1 cellular context compared by ENCODE assay signal in genomic region chr1:37515185-37516034, GRCh38.
TF ChIP-seq lines count a peak whose summit lies in the region.

No MANE protein-coding gene starts in this region.

TF ChIP-seq in HepG2, 621 proteins besides CTCF, POLR2A, EP300 and RAD21 (continued from another document and continues in another):
- TF ChIP-seq, protein P1, sequence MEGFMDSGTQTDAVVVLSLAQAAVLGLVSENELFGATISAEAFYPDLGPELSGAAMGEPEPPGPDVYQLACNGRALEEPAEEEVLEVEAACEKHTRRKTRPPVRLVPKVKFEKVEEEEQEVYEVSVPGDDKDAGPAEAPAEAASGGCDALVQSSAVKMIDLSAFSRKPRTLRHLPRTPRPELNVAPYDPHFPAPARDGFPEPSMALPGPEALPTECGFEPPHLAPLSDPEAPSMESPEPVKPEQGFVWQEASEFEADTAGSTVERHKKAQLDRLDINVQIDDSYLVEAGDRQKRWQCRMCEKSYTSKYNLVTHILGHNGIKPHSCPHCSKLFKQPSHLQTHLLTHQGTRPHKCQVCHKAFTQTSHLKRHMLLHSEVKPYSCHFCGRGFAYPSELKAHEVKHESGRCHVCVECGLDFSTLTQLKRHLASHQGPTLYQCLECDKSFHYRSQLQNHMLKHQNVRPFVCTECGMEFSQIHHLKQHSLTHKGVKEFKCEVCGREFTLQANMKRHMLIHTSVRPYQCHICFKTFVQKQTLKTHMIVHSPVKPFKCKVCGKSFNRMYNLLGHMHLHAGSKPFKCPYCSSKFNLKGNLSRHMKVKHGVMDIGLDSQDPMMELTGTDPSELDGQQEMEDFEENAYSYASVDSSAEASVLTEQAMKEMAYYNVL (CRISPR knock-in tag; IDR thresholded peaks at IDR 0.05; ENCODE audit: borderline replicate concordance): 0 out of 2 replicates have a peak, but pooled peaks have one; percentile 4
- no peak; the same call in 1 of the 2 replicates for TF ChIP-seq DMAP1 (CRISPR knock-in tag; IDR thresholded peaks at IDR 0.05)
- no peak for TF ChIP-seq ELF1 (CRISPR knock-in tag; IDR thresholded peaks at IDR 0.05)
- no peak for TF ChIP-seq SALL1 (CRISPR knock-in tag; IDR thresholded peaks at IDR 0.05)
- no peak for TF ChIP-seq HNF1A (IDR thresholded peaks at IDR 0.05; ENCODE audit: low read depth)
- TF ChIP-seq HNF1A (CRISPR knock-in tag; IDR thresholded peaks at IDR 0.05; ENCODE audit: borderline replicate concordance): no peak
- no peak for TF ChIP-seq ADNP (CRISPR knock-in tag; IDR thresholded peaks at IDR 0.05)
- no peak for TF ChIP-seq ZNF577 (CRISPR knock-in tag; IDR thresholded peaks at IDR 0.05; ENCODE audit: borderline replicate concordance, low read depth)
- no peak for TF ChIP-seq ELK4 (CRISPR knock-in tag; IDR thresholded peaks at IDR 0.05; ENCODE audit: borderline replicate concordance)
- 0 out of 2 replicates have a peak, but pooled peaks have one; percentile 24 for TF ChIP-seq ZNF350 (CRISPR knock-in tag; IDR thresholded peaks at IDR 0.05; ENCODE audit: borderline replicate concordance, low read depth)
- no peak for TF ChIP-seq ZNF230 (CRISPR knock-in tag; IDR thresholded peaks at IDR 0.05)
- no peak for TF ChIP-seq ZNF850 (CRISPR knock-in tag; conservative IDR thresholded peaks at IDR 0.05)
- TF ChIP-seq ASH2L (IDR thresholded peaks at IDR 0.05; ENCODE audit: insufficient read length, low read depth, low read length): no peak
- TF ChIP-seq, protein P2, sequence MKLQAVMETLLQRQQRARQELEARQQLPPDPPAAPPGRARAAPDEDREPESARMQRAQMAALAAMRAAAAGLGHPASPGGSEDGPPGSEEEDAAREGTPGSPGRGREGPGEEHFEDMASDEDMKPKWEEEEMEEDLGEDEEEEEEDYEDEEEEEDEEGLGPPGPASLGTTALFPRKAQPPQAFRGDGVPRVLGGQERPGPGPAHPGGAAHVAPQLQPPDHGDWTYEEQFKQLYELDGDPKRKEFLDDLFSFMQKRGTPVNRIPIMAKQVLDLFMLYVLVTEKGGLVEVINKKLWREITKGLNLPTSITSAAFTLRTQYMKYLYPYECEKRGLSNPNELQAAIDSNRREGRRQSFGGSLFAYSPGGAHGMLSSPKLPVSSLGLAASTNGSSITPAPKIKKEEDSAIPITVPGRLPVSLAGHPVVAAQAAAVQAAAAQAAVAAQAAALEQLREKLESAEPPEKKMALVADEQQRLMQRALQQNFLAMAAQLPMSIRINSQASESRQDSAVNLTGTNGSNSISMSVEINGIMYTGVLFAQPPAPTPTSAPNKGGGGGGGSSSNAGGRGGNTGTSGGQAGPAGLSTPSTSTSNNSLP (IDR thresholded peaks at IDR 0.05; ENCODE audit: low read depth, low read length): no peak
- no peak for TF ChIP-seq ZNF367 (CRISPR knock-in tag; IDR thresholded peaks at IDR 0.05; ENCODE audit: borderline replicate concordance)
- TF ChIP-seq ZFP82 (CRISPR knock-in tag; IDR thresholded peaks at IDR 0.05; ENCODE audit: borderline replicate concordance): no peak
- no peak for TF ChIP-seq MTA3 (CRISPR knock-in tag; IDR thresholded peaks at IDR 0.05)
- TF ChIP-seq ZMAT3 (CRISPR knock-in tag; conservative IDR thresholded peaks at IDR 0.05): 0 out of 2 replicates have a peak, but pooled peaks have one; percentile 7
- no peak for TF ChIP-seq MLX (CRISPR knock-in tag; IDR thresholded peaks at IDR 0.05)
- 0 out of 2 replicates have a peak, but pooled peaks have one; percentile 13 for TF ChIP-seq ZKSCAN1 (IDR thresholded peaks at IDR 0.05; ENCODE audit: low read length)
- no peak for TF ChIP-seq ZNF570 (CRISPR knock-in tag; IDR thresholded peaks at IDR 0.05; ENCODE audit: borderline replicate concordance)
- TF ChIP-seq ETV5 (CRISPR knock-in tag; IDR thresholded peaks at IDR 0.05; ENCODE audit: borderline replicate concordance): no peak
- TF ChIP-seq KDM5A (IDR thresholded peaks at IDR 0.05; ENCODE audit: borderline replicate concordance, low read length): no peak
- TF ChIP-seq SRF (IDR thresholded peaks at IDR 0.05; ENCODE audit: low read depth, low read length): no peak
- TF ChIP-seq ZBTB14 (CRISPR knock-in tag; IDR thresholded peaks at IDR 0.05): no peak
- TF ChIP-seq SMYD3 (CRISPR knock-in tag; IDR thresholded peaks at IDR 0.05): 0 out of 2 replicates have a peak, but pooled peaks have one; percentile 55
- no peak for TF ChIP-seq SMAD3 (CRISPR knock-in tag; IDR thresholded peaks at IDR 0.05)
- TF ChIP-seq ARNT2 (CRISPR knock-in tag; IDR thresholded peaks at IDR 0.05; ENCODE audit: low read depth): 0 out of 2 replicates have a peak, but pooled peaks have one; percentile 30
- 0 out of 2 replicates have a peak, but pooled peaks have one; percentile 4 for TF ChIP-seq ZNF362 (CRISPR knock-in tag; IDR thresholded peaks at IDR 0.05; ENCODE audit: borderline replicate concordance)
- no peak for TF ChIP-seq RARA (CRISPR knock-in tag; IDR thresholded peaks at IDR 0.05)
- TF ChIP-seq, protein P3, sequence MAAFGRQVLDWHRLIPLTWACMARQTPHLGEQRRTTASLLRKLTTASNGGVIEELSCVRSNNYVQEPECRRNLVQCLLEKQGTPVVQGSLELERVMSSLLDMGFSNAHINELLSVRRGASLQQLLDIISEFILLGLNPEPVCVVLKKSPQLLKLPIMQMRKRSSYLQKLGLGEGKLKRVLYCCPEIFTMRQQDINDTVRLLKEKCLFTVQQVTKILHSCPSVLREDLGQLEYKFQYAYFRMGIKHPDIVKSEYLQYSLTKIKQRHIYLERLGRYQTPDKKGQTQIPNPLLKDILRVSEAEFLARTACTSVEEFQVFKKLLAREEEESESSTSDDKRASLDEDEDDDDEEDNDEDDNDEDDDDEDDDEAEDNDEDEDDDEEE (CRISPR knock-in tag; IDR thresholded peaks at IDR 0.05): no peak; the same call in 1 of the 2 replicates
- TF ChIP-seq ZNF180 (CRISPR knock-in tag; IDR thresholded peaks at IDR 0.05; ENCODE audit: borderline replicate concordance, low read depth): no peak
- TF ChIP-seq FOXO4 (CRISPR knock-in tag; conservative IDR thresholded peaks at IDR 0.05): no peak
- no peak for TF ChIP-seq ZNF44 (CRISPR knock-in tag; IDR thresholded peaks at IDR 0.05)
- no peak for TF ChIP-seq THAP8 (CRISPR knock-in tag; IDR thresholded peaks at IDR 0.05; ENCODE audit: borderline replicate concordance)
- no peak for TF ChIP-seq ZNF460 (CRISPR knock-in tag; IDR thresholded peaks at IDR 0.05; ENCODE audit: borderline replicate concordance)
- TF ChIP-seq KDM4B (CRISPR knock-in tag; IDR thresholded peaks at IDR 0.05): no peak
- no peak for TF ChIP-seq ZNF703 (CRISPR knock-in tag; IDR thresholded peaks at IDR 0.05; ENCODE audit: borderline replicate concordance)
- TF ChIP-seq ZBTB33 (CRISPR knock-in tag; IDR thresholded peaks at IDR 0.05): no peak
- TF ChIP-seq, protein P4, sequence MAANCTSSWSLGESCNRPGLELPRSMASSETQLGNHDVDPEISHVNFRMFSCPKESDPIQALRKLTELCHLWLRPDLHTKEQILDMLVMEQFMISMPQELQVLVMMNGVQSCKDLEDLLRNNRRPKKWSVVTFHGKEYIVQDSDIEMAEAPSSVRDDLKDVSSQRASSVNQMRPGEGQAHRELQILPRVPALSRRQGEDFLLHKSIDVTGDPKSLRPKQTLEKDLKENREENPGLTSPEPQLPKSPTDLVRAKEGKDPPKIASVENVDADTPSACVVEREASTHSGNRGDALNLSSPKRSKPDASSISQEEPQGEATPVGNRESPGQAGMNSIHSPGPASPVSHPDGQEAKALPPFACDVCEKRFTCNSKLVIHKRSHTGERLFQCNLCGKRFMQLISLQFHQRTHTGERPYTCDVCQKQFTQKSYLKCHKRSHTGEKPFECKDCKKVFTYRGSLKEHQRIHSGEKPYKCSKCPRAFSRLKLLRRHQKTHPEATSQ (CRISPR knock-in tag; IDR thresholded peaks at IDR 0.05; ENCODE audit: borderline replicate concordance): peak; percentile 30; the same call in 1 of the 2 replicates
- no peak for TF ChIP-seq HOXA5 (CRISPR knock-in tag; IDR thresholded peaks at IDR 0.05)
- no peak; the same call in 1 of the 2 replicates for TF ChIP-seq TOPORS (CRISPR knock-in tag; IDR thresholded peaks at IDR 0.05)
